Comparison of ENCODE assay signal across 10 cellular contexts in the genomic region with DNA sequence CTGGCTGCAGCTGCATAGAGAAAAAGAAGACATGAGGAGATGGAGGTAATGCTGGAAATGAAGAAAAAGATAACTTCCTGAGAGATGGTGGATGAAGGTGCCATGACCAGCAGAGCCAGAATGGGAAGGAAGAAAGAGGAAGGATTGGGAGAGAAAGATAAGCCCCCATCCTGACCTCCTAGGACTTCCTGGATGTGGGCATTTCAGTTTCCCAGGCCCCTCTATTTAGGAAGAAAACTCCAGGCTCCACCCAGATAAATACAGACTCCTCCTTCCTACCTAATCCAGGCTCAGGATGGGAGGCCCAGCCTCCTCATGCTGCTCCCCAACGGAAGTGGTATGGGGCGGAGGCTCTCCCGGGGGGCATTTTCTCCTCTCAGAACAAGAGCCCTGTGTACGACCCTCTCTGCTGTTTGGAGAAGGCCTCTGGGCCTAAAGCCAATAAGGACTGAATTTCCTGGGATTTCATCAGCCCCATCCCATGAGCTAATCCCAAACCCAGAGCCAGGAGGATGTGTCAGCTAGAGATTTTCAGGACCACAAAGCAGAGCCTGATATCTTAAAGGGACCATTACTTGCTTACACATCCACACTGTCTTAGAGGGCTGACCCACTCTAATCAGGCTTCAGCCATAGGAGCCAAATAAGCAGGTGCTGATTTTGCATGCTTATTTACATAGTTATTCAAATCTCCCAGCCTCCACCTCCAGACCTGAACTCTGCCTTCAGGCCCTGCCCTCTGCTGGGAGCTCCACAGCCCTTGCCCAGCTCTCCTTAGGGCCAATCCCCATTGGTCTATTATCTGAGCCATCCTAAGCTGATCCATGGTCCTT. TPM values are rescaled to one million over a fixed set of nuclear protein-coding genes. Genes with fewer than 3 reads are reported as not detected.
DNase-seq lines count a peak whose midpoint lies in the region; ATAC-seq and TF ChIP-seq lines count a peak whose summit lies in the region.
"Had no signal": no experiment of that assay in that cellular context is flagged by ENCODE, and none has a peak within 500 bp of the region (broad histone marks: within the 10 kb centered on the region; RNA-seq: fewer than 3 reads in every experiment).

No MANE protein-coding gene starts in this region.

- 66% methylated on average over 4 of the region's 4 CpGs for WGBS in HUES64

- H3K27ac Mint-ChIP-seq in T-helper 17 cell = peak overlapping the region; percentile 96

- peaks cover 3% of the 10 kb centered on the region for H3K36me3 Mint-ChIP-seq in T-helper 17 cell (ENCODE audit: low read depth)

- H3K36me3 ChIP-seq in HUES64 (ENCODE audit: insufficient read depth, low read length) (no peaks in the 10 kb centered on the region), rectal smooth muscle tissue (ENCODE audit: control insufficient read depth, insufficient read depth, low read length) (no peaks in the 10 kb centered on the region)

- H3K27me3 ChIP-seq in HUES64 (ENCODE audit: insufficient read depth, low read length) = no peaks in the 10 kb centered on the region
- no peaks in the 10 kb centered on the region for H3K27me3 ChIP-seq in foreskin keratinocyte
- no peaks in the 10 kb centered on the region for H3K27me3 ChIP-seq in rectal smooth muscle tissue (ENCODE audit: control insufficient read depth, insufficient read depth, low read length)

- peak overlapping the region; percentile 39 for H3K4me3 Mint-ChIP-seq in T-helper 17 cell

- ATAC-seq in T-helper 17 cell (peak; percentile 22), foreskin keratinocyte (peak; percentile 69), HG02588 (IDR thresholded peaks at IDR 0.05; ENCODE audit: unreplicated experiment) (no peak), GM21723 (IDR thresholded peaks at IDR 0.05; ENCODE audit: unreplicated experiment) (no peak)

- H3K9ac ChIP-seq in HUES64 (ENCODE audit: low read depth, low read length) (no peak overlapping the region), rectal smooth muscle tissue (ENCODE audit: low read length) (no peak overlapping the region)

- H3K9me3 ChIP-seq in HUES64 (ENCODE audit: insufficient read depth, low read depth, low read length) (no peaks in the 10 kb centered on the region), T-helper 17 cell (ENCODE audit: control insufficient read depth, low read length, poor library complexity, severe bottlenecking) (no peaks in the 10 kb centered on the region)

- H3K4me3 ChIP-seq in HUES64 (ENCODE audit: low read length) (peak overlapping the region; percentile 15; the same call in 1 of the 2 replicates), rectal smooth muscle tissue (ENCODE audit: low read length) (peak overlapping the region; percentile 24)

- peaks cover 38% of the 10 kb centered on the region for H3K4me1 Mint-ChIP-seq in T-helper 17 cell

- H3K27ac ChIP-seq in HUES64 (ENCODE audit: low read depth, low read length) (no peak overlapping the region), foreskin keratinocyte (peak overlapping the region; percentile 44), rectal smooth muscle tissue (ENCODE audit: low read depth, low read length) (peak overlapping the region; percentile 30)

- peaks cover 34% of the 10 kb centered on the region for H3K4me1 ChIP-seq in HUES64 (ENCODE audit: insufficient read depth, low read length)
- no peaks in the 10 kb centered on the region for H3K4me1 ChIP-seq in foreskin keratinocyte
- H3K4me1 ChIP-seq in rectal smooth muscle tissue (ENCODE audit: control insufficient read depth, insufficient read depth, low read length) = peaks cover 19% of the 10 kb centered on the region

- no peaks in the 10 kb centered on the region for H3K27me3 Mint-ChIP-seq in T-helper 17 cell

- DNase-seq in Daoy (ENCODE audit: low read depth) (peak; percentile 92), T-helper 17 cell (no peak), foreskin keratinocyte (peak; percentile 58 to 88)
- no peak for DNase-seq in stimulated activated CD4-positive, alpha-beta T cell treated with anti-CD3 and anti-CD28 coated beads, Interleukin-2, amount 100 ng/mL, for 48 hours

- TF ChIP-seq CTCF in foreskin keratinocyte (conservative IDR thresholded peaks at IDR 0.05) = peak; percentile 32

RNA-seq across cellular contexts. Expression of a gene that starts 5.1 kb away (rescaled TPM):
- 66.0 and 67.8 TPM in 2 replicates for total RNA-seq in Daoy (2014; rRNA removed; shearing (Covaris generic))
- 43.1 TPM for polyA plus RNA-seq in HUES64 (2013, experiment 1 of 2)
- 43.6 TPM for polyA plus RNA-seq in HUES64 (2013, experiment 2 of 2)
- 100 to 1,000 TPM in 1 of 2 donors, 10 to 100 TPM in 1; 86.1 to 123 TPM for total RNA-seq in T-helper 17 cell
- 44.0 and 48.6 TPM in 2 replicates for total RNA-seq in foreskin keratinocyte
- polyA plus RNA-seq in foreskin keratinocyte = 24.4 and 25.5 TPM in 2 replicates

RNA-seq across cellular contexts. Expression of a gene that starts 37.3 kb away (rescaled TPM):
- 657 and 799 TPM in 2 replicates for total RNA-seq in Daoy (2014; rRNA removed; shearing (Covaris generic))
- polyA plus RNA-seq in HUES64 (2013, experiment 1 of 2) = 191 TPM
- polyA plus RNA-seq in HUES64 (2013, experiment 2 of 2) = 190 TPM
- total RNA-seq in T-helper 17 cell (100 to 1,000 TPM; 217 to 234 TPM), foreskin keratinocyte (175 and 203 TPM in 2 replicates)
- 263 and 292 TPM in 2 replicates for polyA plus RNA-seq in foreskin keratinocyte

RNA-seq across cellular contexts. Expression of a gene that starts 42.0 kb away (rescaled TPM):
- total RNA-seq in Daoy (2014; rRNA removed; shearing (Covaris generic)) = not detected in 2 replicates
- polyA plus RNA-seq in HUES64 (2013, experiment 1 of 2) = not detected
- polyA plus RNA-seq in HUES64 (2013, experiment 2 of 2) = not detected
- not detected for total RNA-seq in T-helper 17 cell
- not detected in 2 replicates for total RNA-seq in foreskin keratinocyte
- polyA plus RNA-seq in foreskin keratinocyte = not detected in 2 replicates
- total RNA-seq: activated CD8-positive, alpha-beta memory T cell treated with anti-CD3 and anti-CD28 coated beads for 36 hours; subcutaneous adipose tissue had no signal

RNA-seq across cellular contexts. Expression of a gene that starts 49.2 kb away (rescaled TPM):
- total RNA-seq in Daoy (2014; rRNA removed; shearing (Covaris generic)) = 45.8 and 58.2 TPM in 2 replicates
- 28.1 TPM for polyA plus RNA-seq in HUES64 (2013, experiment 1 of 2)
- polyA plus RNA-seq in HUES64 (2013, experiment 2 of 2) = 29.2 TPM
- total RNA-seq in T-helper 17 cell (10 to 100 TPM; 59.9 to 63.1 TPM), foreskin keratinocyte (22.7 and 27.9 TPM in 2 replicates)
- 9.0 and 12.1 TPM in 2 replicates for polyA plus RNA-seq in foreskin keratinocyte

Comparison
In these comparisons a context has a peak if more than half of its experiments do, and no peak if none do; other contexts are left out.
1. DNase-seq: peak in Daoy (single experiment) and foreskin keratinocyte (2 of 2); none in T-helper 17 cell (0 of 3) and stimulated activated CD4-positive, alpha-beta T cell treated with anti-CD3 and anti-CD28 coated beads, Interleukin-2, amount 100 ng/mL, for 48 hours (0 of 2).
2. ATAC-seq: peak in T-helper 17 cell (single experiment) and foreskin keratinocyte (single experiment); none in HG02588 (single experiment) and GM21723 (single experiment).